In the genomic region with DNA sequence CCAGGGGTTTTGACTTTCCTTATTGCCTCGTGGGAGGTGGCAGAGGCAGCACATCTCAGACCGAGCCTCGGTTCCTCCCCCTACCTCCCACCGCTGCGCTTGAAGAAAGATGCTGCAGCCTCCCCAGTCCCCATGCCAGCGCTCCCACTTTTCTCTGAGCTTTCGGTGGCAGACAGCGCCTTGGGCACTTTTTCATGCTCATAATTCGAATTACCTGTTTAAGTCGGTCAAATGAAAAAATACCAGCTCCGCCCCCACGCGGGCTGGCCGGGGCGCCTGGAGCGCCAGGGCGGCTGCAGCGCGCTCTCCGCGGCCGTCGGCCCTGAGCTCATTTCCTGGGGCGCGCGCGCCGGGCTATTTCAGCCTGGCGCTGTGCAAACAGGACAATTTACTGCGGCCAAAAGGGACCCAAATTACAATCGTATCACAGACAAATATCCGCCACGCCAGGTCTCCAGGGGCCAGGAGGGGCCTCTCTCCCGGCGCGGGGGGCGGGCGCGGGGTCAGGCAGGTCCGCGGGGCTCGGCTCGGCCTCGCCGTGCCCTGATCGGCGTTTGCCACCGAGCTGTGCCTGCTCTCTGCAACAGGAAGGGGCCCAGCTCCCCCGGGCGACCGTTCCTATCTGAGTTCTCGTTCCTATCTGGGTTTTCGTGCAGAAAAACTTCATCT, we compare ENCODE assay signal across 9 cellular contexts. TPM values are rescaled to one million over a fixed set of nuclear protein-coding genes. Genes with fewer than 3 reads are reported as not detected.
DNase-seq lines count a peak whose midpoint lies in the region; ATAC-seq lines count a peak whose summit lies in the region.
"Had no signal": no experiment of that assay in that cellular context is flagged by ENCODE, and none has a peak within 500 bp of the region (broad histone marks: within the 10 kb centered on the region; RNA-seq: fewer than 3 reads in every experiment).

No MANE protein-coding gene starts in this region.

- peak overlapping the region; percentile 47 for H3K14ac ChIP-seq in trophoblast cell (ENCODE audit: low read length)

- peak; percentile 85 for ATAC-seq in Right ventricle myocardium superior (ENCODE audit: poor library complexity)
- no peak for ATAC-seq in GM21360 (IDR thresholded peaks at IDR 0.05; ENCODE audit: unreplicated experiment)
- no peak for ATAC-seq in GM18909 (IDR thresholded peaks at IDR 0.05; ENCODE audit: poor library complexity, unreplicated experiment)

- intact Hi-C loops in Right ventricle myocardium superior (cut with DNase I), result loop anchor here (5.0 kb wide), 1 partner anchor 39 kb away; no protein-coding TSS in a partner anchor

- H2BK120ac ChIP-seq in trophoblast cell (ENCODE audit: insufficient read depth, low read length, poor library complexity), result peak overlapping the region; percentile 64

- no peak overlapping the region for H4K12ac ChIP-seq in trophoblast cell (ENCODE audit: low read depth, low read length)

- WGBS in trophoblast cell (ENCODE audit: extremely low coverage, insufficient coverage, insufficient read length), result no CpG with 5 or more reads among the region's 53 CpGs

- H3K27me3 ChIP-seq in BLaER1 treated with 17β-estradiol and CSF1 and Interleukin-3, amounts not matched to agents 10 nM and 100 nM, result peaks cover 33 to 79% (median 52%) of the 10 kb centered on the region in 11 experiments
- H3K27me3 ChIP-seq in trophoblast cell (ENCODE audit: insufficient read depth, low read length), result peaks cover 7% of the 10 kb centered on the region

- no peak overlapping the region for H2AK5ac ChIP-seq in trophoblast cell (ENCODE audit: low read length)

- H2BK5ac ChIP-seq in trophoblast cell (ENCODE audit: low read depth, low read length, poor library complexity), result no peak overlapping the region

- peak overlapping the region; percentile 76 for H4K91ac ChIP-seq in trophoblast cell (ENCODE audit: low read depth, low read length)

- no peak overlapping the region for H2BK12ac ChIP-seq in trophoblast cell (ENCODE audit: low read length)

- DNase-seq in HK-2 (ENCODE audit: unreplicated experiment) (peak; percentile 58), Right ventricle myocardium superior (peak; percentile 63), trophoblast cell (peak; percentile 14 to 47), NCI-H1694 treated with DMSO at 0.1 percent for 48 hours (lab: John Stamatoyannopoulos, UW) (no peak)
- DNase-seq in activated T-cell treated with anti-CD3 and anti-CD28 coated beads, Interleukin-2, amount 50 U/mL, for 48 hours, result peak; percentile 43 to 46

- peak overlapping the region; percentile 43 to 68 (median 54) for H3K4me3 ChIP-seq in BLaER1 treated with 17β-estradiol and CSF1 and Interleukin-3, amounts not matched to agents 10 nM and 100 nM
- peak overlapping the region; percentile 62 for H3K4me3 ChIP-seq in trophoblast cell (ENCODE audit: low read depth, low read length)

- peak overlapping the region; percentile 81 to 96 (median 87) for H3K4me2 ChIP-seq in BLaER1 treated with 17β-estradiol and CSF1 and Interleukin-3, amounts not matched to agents 10 nM and 100 nM
- peak overlapping the region; percentile 82 for H3K4me2 ChIP-seq in trophoblast cell (ENCODE audit: low read length)

- H3K79me2 ChIP-seq in trophoblast cell (ENCODE audit: control insufficient read depth, insufficient read depth, low read length, poor library complexity), result no peaks in the 10 kb centered on the region

- no peaks in the 10 kb centered on the region for H3K79me1 ChIP-seq in trophoblast cell (ENCODE audit: low read length)

- no peak overlapping the region for H3K23ac ChIP-seq in trophoblast cell (ENCODE audit: low read length)

- peaks cover 0 to 15% (median 0%) of the 10 kb centered on the region in 11 experiments; a peak in 1 of 22 replicates for H4K20me1 ChIP-seq in BLaER1 treated with 17β-estradiol and CSF1 and Interleukin-3, amounts not matched to agents 10 nM and 100 nM

- peak overlapping the region; percentile 86 for H2AFZ ChIP-seq in trophoblast cell (ENCODE audit: insufficient read depth, low read length, poor library complexity)

- no peak overlapping the region for H3K27ac ChIP-seq in BLaER1 treated with 17β-estradiol and CSF1 and Interleukin-3, amounts not matched to agents 10 nM and 100 nM
- H3K27ac ChIP-seq in trophoblast cell (ENCODE audit: low read depth, low read length), result no peak overlapping the region
- H3K27ac ChIP-seq: neutrophil had no signal

- peaks cover 17 to 37% (median 19%) of the 10 kb centered on the region in 10 experiments for H3K4me1 ChIP-seq in BLaER1 treated with 17β-estradiol and CSF1 and Interleukin-3, amounts not matched to agents 10 nM and 100 nM
- peaks cover 0 to 7% of the 10 kb centered on the region in 2 experiments for H3K4me1 ChIP-seq in trophoblast cell (ENCODE audit: control insufficient read depth in 1 of 2, insufficient read depth in 2 of 2, low read length in 2 of 2)

- H4K8ac ChIP-seq in trophoblast cell (ENCODE audit: low read depth, low read length), result peak overlapping the region; percentile 87

- no peak overlapping the region for H3K4ac ChIP-seq in trophoblast cell (ENCODE audit: low read depth, low read length)

- peak overlapping the region; percentile 84 for H3K18ac ChIP-seq in trophoblast cell (ENCODE audit: low read length)

- H3K9me3 ChIP-seq in BLaER1 treated with 17β-estradiol and CSF1 and Interleukin-3, amounts not matched to agents 10 nM and 100 nM (replicated peaks in 1 of 11), result no peaks in the 10 kb centered on the region
- H3K9me3 ChIP-seq in trophoblast cell (ENCODE audit: insufficient read depth, low read depth, low read length), result no peaks in the 10 kb centered on the region
- H3K9me3 ChIP-seq: neutrophil had no signal

- H3K36me3 ChIP-seq in BLaER1 treated with 17β-estradiol and CSF1 and Interleukin-3, amounts not matched to agents 10 nM and 100 nM, result no peaks in the 10 kb centered on the region
- H3K36me3 ChIP-seq in trophoblast cell (ENCODE audit: control insufficient read depth in 1 of 2, insufficient read depth in 2 of 2, low read length in 2 of 2), result no peaks in the 10 kb centered on the region
- H3K36me3 ChIP-seq: neutrophil had no signal

- H3K9ac ChIP-seq in BLaER1 treated with 17β-estradiol and CSF1 and Interleukin-3, amounts not matched to agents 10 nM and 100 nM, result peak overlapping the region in 10 of 11 experiments; percentile 7 to 60 (median 38); a peak in 12 of 22 replicates
- H3K9ac ChIP-seq in trophoblast cell (ENCODE audit: low read length), result no peak overlapping the region

RNA-seq across cellular contexts. Expression of gene SOST, which starts 45.0 kb away (rescaled TPM):
- not detected for total RNA-seq in Right ventricle myocardium superior
- 0.07 TPM in 2 replicates for polyA plus RNA-seq in trophoblast cell (2013)

RNA-seq across cellular contexts. Expression of gene MEOX1, which starts 51.9 kb away (rescaled TPM):
- total RNA-seq in Right ventricle myocardium superior, result 8.5 TPM
- 7.3 and 9.2 TPM in 2 replicates for polyA plus RNA-seq in trophoblast cell (2013)
